Comparison of ENCODE assay signal across 1 cellular context in the genomic region with DNA sequence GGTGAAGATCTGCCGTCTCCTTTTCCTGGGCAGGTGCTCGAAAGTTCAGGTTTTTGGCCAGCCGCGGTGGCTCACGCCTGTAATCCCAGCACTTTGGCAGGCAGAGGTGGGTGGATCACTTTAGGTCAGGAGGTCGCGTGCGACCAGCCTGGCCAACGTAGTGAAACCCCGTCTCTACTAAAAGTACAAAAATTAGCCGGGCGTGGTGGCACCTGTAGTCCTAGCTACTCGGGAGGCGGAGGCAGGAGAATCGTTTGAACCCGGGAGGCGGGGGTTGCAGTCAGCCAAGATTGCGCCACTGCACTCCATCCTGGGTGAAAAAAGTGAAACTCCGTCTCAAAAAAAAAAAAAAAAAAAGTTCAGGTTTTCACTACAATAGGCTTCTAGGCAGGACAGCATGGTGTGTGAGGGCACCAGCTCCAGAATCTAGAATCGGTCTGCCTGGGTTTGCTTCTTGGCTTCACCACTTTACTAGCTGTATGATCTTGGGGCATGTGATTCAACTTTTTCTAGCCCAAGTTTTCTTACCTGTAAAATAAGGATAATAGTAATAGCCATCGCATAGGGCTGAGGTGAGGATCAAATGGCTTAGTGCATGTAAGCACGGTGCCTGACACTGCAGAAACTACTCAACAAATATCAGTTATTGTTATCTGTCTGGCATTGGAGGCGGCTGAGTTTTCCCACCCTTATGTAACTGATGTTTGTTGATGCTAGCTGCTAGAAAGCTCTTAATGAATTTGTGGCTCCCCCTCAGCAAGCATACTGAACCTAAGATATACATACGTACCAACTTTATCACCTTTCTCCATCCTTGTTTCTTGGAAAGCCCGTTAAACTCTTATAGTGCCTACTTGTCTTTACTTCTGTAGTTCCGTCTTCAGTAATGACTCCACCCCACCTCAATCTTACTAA.
TF ChIP-seq lines count a peak whose summit lies in the region.

No MANE protein-coding gene starts in this region.

TF ChIP-seq in HepG2, 621 proteins besides CTCF, POLR2A, EP300 and RAD21 (continued from another document and continues in another):
- TF ChIP-seq, protein P1, sequence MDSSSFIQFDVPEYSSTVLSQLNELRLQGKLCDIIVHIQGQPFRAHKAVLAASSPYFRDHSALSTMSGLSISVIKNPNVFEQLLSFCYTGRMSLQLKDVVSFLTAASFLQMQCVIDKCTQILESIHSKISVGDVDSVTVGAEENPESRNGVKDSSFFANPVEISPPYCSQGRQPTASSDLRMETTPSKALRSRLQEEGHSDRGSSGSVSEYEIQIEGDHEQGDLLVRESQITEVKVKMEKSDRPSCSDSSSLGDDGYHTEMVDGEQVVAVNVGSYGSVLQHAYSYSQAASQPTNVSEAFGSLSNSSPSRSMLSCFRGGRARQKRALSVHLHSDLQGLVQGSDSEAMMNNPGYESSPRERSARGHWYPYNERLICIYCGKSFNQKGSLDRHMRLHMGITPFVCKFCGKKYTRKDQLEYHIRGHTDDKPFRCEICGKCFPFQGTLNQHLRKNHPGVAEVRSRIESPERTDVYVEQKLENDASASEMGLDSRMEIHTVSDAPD (CRISPR knock-in tag; IDR thresholded peaks at IDR 0.05) = no peak
- TF ChIP-seq NR2F6 (IDR thresholded peaks at IDR 0.05) (peak; percentile 54; the same call in 1 of the 2 replicates), NR2F6 (CRISPR knock-in tag; IDR thresholded peaks at IDR 0.05) (no peak), SOX5 (CRISPR knock-in tag; IDR thresholded peaks at IDR 0.05; ENCODE audit: borderline replicate concordance) (0 out of 2 replicates have a peak, but pooled peaks have one; percentile 14), FOXA1 (IDR thresholded peaks at IDR 0.05) (no peak), FOXA1 (CRISPR knock-in tag; IDR thresholded peaks at IDR 0.05) (no peak), SOX6 (IDR thresholded peaks at IDR 0.05) (no peak), SOX6 (CRISPR knock-in tag; IDR thresholded peaks at IDR 0.05) (peak; percentile 19; the same call in 1 of the 2 replicates), SMYD3 (CRISPR knock-in tag; IDR thresholded peaks at IDR 0.05) (no peak), NR2F1 (CRISPR knock-in tag; IDR thresholded peaks at IDR 0.05) (peak in 1 of 2 experiments; percentile 17; a peak in 1 of 4 replicates), NFYC (CRISPR knock-in tag; IDR thresholded peaks at IDR 0.05) (no peak), RFX3 (CRISPR knock-in tag; IDR thresholded peaks at IDR 0.05) (no peak), SMARCC2 (IDR thresholded peaks at IDR 0.05) (no peak), ZNF124 (CRISPR knock-in tag; IDR thresholded peaks at IDR 0.05) (no peak), ZNF136 (CRISPR knock-in tag; IDR thresholded peaks at IDR 0.05; ENCODE audit: low read depth) (no peak), MAF1 (CRISPR knock-in tag; IDR thresholded peaks at IDR 0.05; ENCODE audit: borderline replicate concordance) (no peak), ZSCAN25 (CRISPR knock-in tag; IDR thresholded peaks at IDR 0.05) (no peak), ZNF441 (CRISPR knock-in tag; IDR thresholded peaks at IDR 0.05; ENCODE audit: borderline replicate concordance) (no peak), KDM1A (CRISPR knock-in tag; IDR thresholded peaks at IDR 0.05) (no peak), ZNF121 (CRISPR knock-in tag; IDR thresholded peaks at IDR 0.05) (peak; percentile 96), ZNF367 (CRISPR knock-in tag; IDR thresholded peaks at IDR 0.05; ENCODE audit: borderline replicate concordance) (no peak), HDAC1 (CRISPR knock-in tag; IDR thresholded peaks at IDR 0.05) (0 out of 2 replicates have a peak, but pooled peaks have one; percentile 14), TARDBP (CRISPR knock-in tag; IDR thresholded peaks at IDR 0.05) (no peak; the same call in 1 of the 2 replicates), SKI (IDR thresholded peaks at IDR 0.05; ENCODE audit: partially characterized antibody) (no peak), ZFP36L2 (CRISPR knock-in tag; IDR thresholded peaks at IDR 0.05) (no peak), ZBTB42 (CRISPR knock-in tag; IDR thresholded peaks at IDR 0.05) (0 out of 2 replicates have a peak, but pooled peaks have one; percentile 7), NFKB2 (CRISPR knock-in tag; IDR thresholded peaks at IDR 0.05; ENCODE audit: borderline replicate concordance) (no peak), ZNF549 (CRISPR knock-in tag; IDR thresholded peaks at IDR 0.05) (no peak), ZNF460 (CRISPR knock-in tag; IDR thresholded peaks at IDR 0.05; ENCODE audit: borderline replicate concordance) (peak; percentile 81), ZSCAN30 (CRISPR knock-in tag; IDR thresholded peaks at IDR 0.05) (no peak), KDM2A (CRISPR knock-in tag; IDR thresholded peaks at IDR 0.05; ENCODE audit: borderline replicate concordance, low read depth) (0 out of 2 replicates have a peak, but pooled peaks have one; percentile 24), U2AF2 (IDR thresholded peaks at IDR 0.05; ENCODE audit: low read depth, low read length) (no peak), ZNF768 (CRISPR knock-in tag; IDR thresholded peaks at IDR 0.05) (no peak)
- TF ChIP-seq, protein P2, sequence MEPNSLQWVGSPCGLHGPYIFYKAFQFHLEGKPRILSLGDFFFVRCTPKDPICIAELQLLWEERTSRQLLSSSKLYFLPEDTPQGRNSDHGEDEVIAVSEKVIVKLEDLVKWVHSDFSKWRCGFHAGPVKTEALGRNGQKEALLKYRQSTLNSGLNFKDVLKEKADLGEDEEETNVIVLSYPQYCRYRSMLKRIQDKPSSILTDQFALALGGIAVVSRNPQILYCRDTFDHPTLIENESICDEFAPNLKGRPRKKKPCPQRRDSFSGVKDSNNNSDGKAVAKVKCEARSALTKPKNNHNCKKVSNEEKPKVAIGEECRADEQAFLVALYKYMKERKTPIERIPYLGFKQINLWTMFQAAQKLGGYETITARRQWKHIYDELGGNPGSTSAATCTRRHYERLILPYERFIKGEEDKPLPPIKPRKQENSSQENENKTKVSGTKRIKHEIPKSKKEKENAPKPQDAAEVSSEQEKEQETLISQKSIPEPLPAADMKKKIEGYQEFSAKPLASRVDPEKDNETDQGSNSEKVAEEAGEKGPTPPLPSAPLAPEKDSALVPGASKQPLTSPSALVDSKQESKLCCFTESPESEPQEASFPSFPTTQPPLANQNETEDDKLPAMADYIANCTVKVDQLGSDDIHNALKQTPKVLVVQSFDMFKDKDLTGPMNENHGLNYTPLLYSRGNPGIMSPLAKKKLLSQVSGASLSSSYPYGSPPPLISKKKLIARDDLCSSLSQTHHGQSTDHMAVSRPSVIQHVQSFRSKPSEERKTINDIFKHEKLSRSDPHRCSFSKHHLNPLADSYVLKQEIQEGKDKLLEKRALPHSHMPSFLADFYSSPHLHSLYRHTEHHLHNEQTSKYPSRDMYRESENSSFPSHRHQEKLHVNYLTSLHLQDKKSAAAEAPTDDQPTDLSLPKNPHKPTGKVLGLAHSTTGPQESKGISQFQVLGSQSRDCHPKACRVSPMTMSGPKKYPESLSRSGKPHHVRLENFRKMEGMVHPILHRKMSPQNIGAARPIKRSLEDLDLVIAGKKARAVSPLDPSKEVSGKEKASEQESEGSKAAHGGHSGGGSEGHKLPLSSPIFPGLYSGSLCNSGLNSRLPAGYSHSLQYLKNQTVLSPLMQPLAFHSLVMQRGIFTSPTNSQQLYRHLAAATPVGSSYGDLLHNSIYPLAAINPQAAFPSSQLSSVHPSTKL (CRISPR knock-in tag; IDR thresholded peaks at IDR 0.05) = 0 out of 2 replicates have a peak, but pooled peaks have one; percentile 34
- TF ChIP-seq, protein P3, sequence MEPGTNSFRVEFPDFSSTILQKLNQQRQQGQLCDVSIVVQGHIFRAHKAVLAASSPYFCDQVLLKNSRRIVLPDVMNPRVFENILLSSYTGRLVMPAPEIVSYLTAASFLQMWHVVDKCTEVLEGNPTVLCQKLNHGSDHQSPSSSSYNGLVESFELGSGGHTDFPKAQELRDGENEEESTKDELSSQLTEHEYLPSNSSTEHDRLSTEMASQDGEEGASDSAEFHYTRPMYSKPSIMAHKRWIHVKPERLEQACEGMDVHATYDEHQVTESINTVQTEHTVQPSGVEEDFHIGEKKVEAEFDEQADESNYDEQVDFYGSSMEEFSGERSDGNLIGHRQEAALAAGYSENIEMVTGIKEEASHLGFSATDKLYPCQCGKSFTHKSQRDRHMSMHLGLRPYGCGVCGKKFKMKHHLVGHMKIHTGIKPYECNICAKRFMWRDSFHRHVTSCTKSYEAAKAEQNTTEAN (CRISPR knock-in tag; conservative IDR thresholded peaks at IDR 0.05) = no peak
- TF ChIP-seq, protein P4, sequence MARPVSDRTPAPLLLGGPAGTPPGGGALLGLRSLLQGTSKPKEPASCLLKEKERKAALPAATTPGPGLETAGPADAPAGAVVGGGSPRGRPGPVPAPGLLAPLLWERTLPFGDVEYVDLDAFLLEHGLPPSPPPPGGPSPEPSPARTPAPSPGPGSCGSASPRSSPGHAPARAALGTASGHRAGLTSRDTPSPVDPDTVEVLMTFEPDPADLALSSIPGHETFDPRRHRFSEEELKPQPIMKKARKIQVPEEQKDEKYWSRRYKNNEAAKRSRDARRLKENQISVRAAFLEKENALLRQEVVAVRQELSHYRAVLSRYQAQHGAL (CRISPR knock-in tag; IDR thresholded peaks at IDR 0.05; ENCODE audit: not compliant biosample characterization) = no peak
- TF ChIP-seq, protein P5, sequence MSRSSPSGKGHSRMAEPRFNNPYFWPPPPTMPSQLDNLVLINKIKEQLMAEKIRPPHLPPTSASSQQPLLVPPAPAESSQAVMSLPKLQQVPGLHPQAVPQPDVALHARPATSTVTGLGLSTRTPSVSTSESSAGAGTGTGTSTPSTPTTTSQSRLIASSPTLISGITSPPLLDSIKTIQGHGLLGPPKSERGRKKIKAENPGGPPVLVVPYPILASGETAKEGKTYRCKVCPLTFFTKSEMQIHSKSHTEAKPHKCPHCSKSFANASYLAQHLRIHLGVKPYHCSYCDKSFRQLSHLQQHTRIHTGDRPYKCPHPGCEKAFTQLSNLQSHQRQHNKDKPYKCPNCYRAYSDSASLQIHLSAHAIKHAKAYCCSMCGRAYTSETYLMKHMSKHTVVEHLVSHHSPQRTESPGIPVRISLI (CRISPR knock-in tag; IDR thresholded peaks at IDR 0.05; ENCODE audit: borderline replicate concordance) = peak; percentile 41; the same call in 1 of the 2 replicates
- TF ChIP-seq, protein P6, sequence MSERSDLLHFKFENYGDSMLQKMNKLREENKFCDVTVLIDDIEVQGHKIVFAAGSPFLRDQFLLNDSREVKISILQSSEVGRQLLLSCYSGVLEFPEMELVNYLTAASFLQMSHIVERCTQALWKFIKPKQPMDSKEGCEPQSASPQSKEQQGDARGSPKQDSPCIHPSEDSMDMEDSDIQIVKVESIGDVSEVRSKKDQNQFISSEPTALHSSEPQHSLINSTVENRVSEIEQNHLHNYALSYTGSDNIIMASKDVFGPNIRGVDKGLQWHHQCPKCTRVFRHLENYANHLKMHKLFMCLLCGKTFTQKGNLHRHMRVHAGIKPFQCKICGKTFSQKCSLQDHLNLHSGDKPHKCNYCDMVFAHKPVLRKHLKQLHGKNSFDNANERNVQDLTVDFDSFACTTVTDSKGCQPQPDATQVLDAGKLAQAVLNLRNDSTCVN (CRISPR knock-in tag; IDR thresholded peaks at IDR 0.05; ENCODE audit: borderline replicate concordance) = no peak
- TF ChIP-seq, protein P7, sequence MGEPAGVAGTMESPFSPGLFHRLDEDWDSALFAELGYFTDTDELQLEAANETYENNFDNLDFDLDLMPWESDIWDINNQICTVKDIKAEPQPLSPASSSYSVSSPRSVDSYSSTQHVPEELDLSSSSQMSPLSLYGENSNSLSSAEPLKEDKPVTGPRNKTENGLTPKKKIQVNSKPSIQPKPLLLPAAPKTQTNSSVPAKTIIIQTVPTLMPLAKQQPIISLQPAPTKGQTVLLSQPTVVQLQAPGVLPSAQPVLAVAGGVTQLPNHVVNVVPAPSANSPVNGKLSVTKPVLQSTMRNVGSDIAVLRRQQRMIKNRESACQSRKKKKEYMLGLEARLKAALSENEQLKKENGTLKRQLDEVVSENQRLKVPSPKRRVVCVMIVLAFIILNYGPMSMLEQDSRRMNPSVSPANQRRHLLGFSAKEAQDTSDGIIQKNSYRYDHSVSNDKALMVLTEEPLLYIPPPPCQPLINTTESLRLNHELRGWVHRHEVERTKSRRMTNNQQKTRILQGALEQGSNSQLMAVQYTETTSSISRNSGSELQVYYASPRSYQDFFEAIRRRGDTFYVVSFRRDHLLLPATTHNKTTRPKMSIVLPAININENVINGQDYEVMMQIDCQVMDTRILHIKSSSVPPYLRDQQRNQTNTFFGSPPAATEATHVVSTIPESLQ (CRISPR knock-in tag; conservative IDR thresholded peaks at IDR 0.05) = no peak
- TF ChIP-seq, protein P8, sequence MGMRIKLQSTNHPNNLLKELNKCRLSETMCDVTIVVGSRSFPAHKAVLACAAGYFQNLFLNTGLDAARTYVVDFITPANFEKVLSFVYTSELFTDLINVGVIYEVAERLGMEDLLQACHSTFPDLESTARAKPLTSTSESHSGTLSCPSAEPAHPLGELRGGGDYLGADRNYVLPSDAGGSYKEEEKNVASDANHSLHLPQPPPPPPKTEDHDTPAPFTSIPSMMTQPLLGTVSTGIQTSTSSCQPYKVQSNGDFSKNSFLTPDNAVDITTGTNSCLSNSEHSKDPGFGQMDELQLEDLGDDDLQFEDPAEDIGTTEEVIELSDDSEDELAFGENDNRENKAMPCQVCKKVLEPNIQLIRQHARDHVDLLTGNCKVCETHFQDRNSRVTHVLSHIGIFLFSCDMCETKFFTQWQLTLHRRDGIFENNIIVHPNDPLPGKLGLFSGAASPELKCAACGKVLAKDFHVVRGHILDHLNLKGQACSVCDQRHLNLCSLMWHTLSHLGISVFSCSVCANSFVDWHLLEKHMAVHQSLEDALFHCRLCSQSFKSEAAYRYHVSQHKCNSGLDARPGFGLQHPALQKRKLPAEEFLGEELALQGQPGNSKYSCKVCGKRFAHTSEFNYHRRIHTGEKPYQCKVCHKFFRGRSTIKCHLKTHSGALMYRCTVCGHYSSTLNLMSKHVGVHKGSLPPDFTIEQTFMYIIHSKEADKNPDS (CRISPR knock-in tag; IDR thresholded peaks at IDR 0.05) = no peak
